7 cellular contexts compared by ENCODE assay signal in genomic region chr4:84782517-84782916, GRCh38.
"Had no signal": no experiment of that assay in that cellular context is flagged by ENCODE, and none has a peak within 500 bp of the region (broad histone marks: within the 10 kb centered on the region; RNA-seq: fewer than 3 reads in every experiment).

No MANE protein-coding gene starts in this region.

- DNase-seq: GDM1, GF-D8 had no signal

- H3K4me3 ChIP-seq: GM12878 had no signal

- ATAC-seq: GM12878 had no signal

- FAIRE-seq: GM12878, GM12891, GM12892, GM18507, GM19239 had no signal
